7 cellular contexts compared by ENCODE assay signal in the genomic region with DNA sequence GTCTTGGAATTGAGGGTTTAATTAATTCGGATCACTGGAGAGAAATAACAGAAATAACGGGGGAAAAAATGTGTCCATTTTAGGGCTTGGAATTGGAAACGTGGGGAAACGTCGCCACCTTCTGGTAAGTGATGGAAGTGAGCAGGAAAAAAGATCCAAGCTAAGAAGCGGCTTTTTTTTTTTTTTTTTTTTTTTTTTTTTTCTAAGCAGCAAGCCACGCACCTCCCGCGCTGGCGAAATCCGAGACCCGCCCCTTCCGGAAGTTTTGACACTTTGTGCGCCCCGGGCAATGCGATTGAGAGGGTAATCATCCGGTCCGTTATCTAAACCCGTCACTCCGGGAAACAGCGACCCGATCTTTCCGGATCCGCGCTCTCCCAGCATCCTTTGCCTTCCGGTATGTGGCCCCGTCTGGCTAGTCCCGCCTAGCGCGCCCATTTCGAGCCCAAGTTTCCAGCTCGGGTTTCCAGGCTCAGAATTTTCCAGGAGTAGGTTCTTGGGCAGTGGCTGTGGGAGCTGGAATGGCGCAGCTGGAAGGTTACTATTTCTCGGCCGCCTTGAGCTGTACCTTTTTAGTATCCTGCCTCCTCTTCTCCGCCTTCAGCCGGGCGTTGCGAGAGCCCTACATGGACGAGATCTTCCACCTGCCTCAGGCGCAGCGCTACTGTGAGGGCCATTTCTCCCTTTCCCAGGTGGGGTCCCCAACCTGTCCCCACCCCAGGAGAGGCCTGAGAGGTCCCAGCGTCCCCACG.
DNase-seq lines count a peak whose midpoint lies in the region; ATAC-seq and TF ChIP-seq lines count a peak whose summit lies in the region.

ALG10 (plus strand) TSS at position 418 of the 752 bp plus-strand sequence; CDS start at position 522, 104 bp downstream.

- peak; percentile 97 for DNase-seq in NCI-H2029 (lab: John Stamatoyannopoulos, UW)
- DNase-seq in T-helper 22 cell (ENCODE audit: low read depth): peak; percentile 94
- peak; percentile 96 for DNase-seq in astrocyte of the cerebellum (ENCODE audit: low read depth)
- DNase-seq in hepatic stellate cell (ENCODE audit: low spot score): peak; percentile 54

- H3K4me3 ChIP-seq in astrocyte of the cerebellum (ENCODE audit: low read depth, low read length) (peak within 1 kb of the TSS; percentile 72), rectal smooth muscle tissue (ENCODE audit: low read length) (peak within 1 kb of the TSS; percentile 90)

- H3K27ac ChIP-seq in rectal smooth muscle tissue (ENCODE audit: low read depth, low read length): peak within 1 kb of the TSS; percentile 82

- TF ChIP-seq POLR2A in GM18505 (IDR thresholded peaks at IDR 0.05; ENCODE audit: borderline replicate concordance, extremely low read depth, insufficient read depth, insufficient read length): peak; percentile 83

- ATAC-seq in GM18505 (IDR thresholded peaks at IDR 0.05; ENCODE audit: unreplicated experiment) (peak; percentile 100), HG02973 (IDR thresholded peaks at IDR 0.05; ENCODE audit: unreplicated experiment) (peak; percentile 99)

- peak; percentile 65 for TF ChIP-seq CTCF in astrocyte of the cerebellum (IDR thresholded peaks at IDR 0.05; ENCODE audit: low read depth, low read length, missing control alignments)

- in situ Hi-C loops in astrocyte of the cerebellum (cut with HindIII; ENCODE audit: low sequenced_read_pairs): no loop called here

- no peaks in the 10 kb centered on the region for H3K36me3 ChIP-seq in rectal smooth muscle tissue (ENCODE audit: control insufficient read depth, insufficient read depth, low read length)

- no peaks in the 10 kb centered on the region for H3K27me3 ChIP-seq in rectal smooth muscle tissue (ENCODE audit: control insufficient read depth, insufficient read depth, low read length)

- peaks cover 7% of the 10 kb centered on the region for H3K4me1 ChIP-seq in rectal smooth muscle tissue (ENCODE audit: control insufficient read depth, insufficient read depth, low read length)

- H3K9ac ChIP-seq in rectal smooth muscle tissue (ENCODE audit: low read length): peak within 1 kb of the TSS; percentile 76

Comparison
In these comparisons a context has a peak if more than half of its experiments do, and no peak if none do; other contexts are left out.
1. Peak in every context shown above with its lines: DNase-seq, ATAC-seq, H3K4me3 ChIP-seq and H3K27ac ChIP-seq.